ENCODE assay signal across 1 cellular context in genomic region chr12:96189781-96190180, GRCh38.
TF ChIP-seq lines count a peak whose summit lies in the region.

No MANE protein-coding gene starts in this region.

TF ChIP-seq in HEK293, 187 proteins besides CTCF, POLR2A, EP300 and RAD21 (continued from another document):
- TF ChIP-seq ZNF148 (tag by site-specific recombination; IDR thresholded peaks at IDR 0.05; ENCODE audit: borderline replicate concordance) = no peak
- TF ChIP-seq BCL6B (tag by site-specific recombination; IDR thresholded peaks at IDR 0.05) = no peak
- TF ChIP-seq ZNF600 (tag by site-specific recombination; IDR thresholded peaks at IDR 0.05) = no peak
- TF ChIP-seq ZNF280D (tag by site-specific recombination; IDR thresholded peaks at IDR 0.05) = no peak
- TF ChIP-seq ZNF561 (tag by site-specific recombination; IDR thresholded peaks at IDR 0.05; ENCODE audit: borderline replicate concordance) = no peak
- TF ChIP-seq ZNF521 (tag by site-specific recombination; IDR thresholded peaks at IDR 0.05) = no peak
- TF ChIP-seq GLI4 (tag by site-specific recombination; IDR thresholded peaks at IDR 0.05) = no peak
- no peak for TF ChIP-seq ZNF488 (tag by site-specific recombination; IDR thresholded peaks at IDR 0.05)
- no peak for TF ChIP-seq ZNF701 (tag by site-specific recombination; IDR thresholded peaks at IDR 0.05)
- TF ChIP-seq SCRT1 (tag by site-specific recombination; IDR thresholded peaks at IDR 0.05; ENCODE audit: borderline replicate concordance) = no peak
